Comparison of ENCODE assay signal across 18 cellular contexts in the genomic region with DNA sequence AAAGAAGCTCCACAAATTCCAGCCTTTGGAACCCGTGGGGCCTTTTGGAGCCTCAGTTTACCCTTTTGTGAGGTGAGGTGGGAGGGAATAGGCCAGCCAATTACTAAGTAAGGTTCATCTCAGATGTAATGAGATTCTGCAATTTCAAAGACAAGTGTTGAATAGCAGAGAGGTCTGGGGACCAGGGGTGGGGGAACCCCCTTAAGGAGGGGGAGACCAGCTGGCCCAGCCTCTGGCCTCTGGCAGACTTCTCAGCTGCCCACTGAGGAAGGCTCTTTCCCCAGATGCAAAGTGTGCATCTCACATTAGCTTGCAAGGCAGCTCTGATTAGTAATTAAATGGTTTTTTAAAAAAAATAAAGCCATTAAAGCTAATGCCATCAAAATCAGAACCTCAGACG.
A peak's percentile ranks its signal among the peaks of the same experiment; 100 is the strongest.
DNase-seq lines count a peak whose midpoint lies in the region; ATAC-seq and TF ChIP-seq lines count a peak whose summit lies in the region.
"Had no signal": no experiment of that assay in that cellular context is flagged by ENCODE, and none has a peak within 500 bp of the region (broad histone marks: within the 10 kb centered on the region; RNA-seq: fewer than 3 reads in every experiment).

No MANE protein-coding gene starts in this region.

- ATAC-seq in natural killer cell treated with Interleukin-12 subunit alpha and Interleukin-12 subunit beta and Interleukin-15 and Interleukin-18, amount 100 ng/mL, for 72 hours: no peak
- ATAC-seq in natural killer cell: no peak
- ATAC-seq in RWPE2 (ENCODE audit: low read depth): no peak
- ATAC-seq in activated naive CD8-positive, alpha-beta T cell treated with anti-CD3 and anti-CD28 coated beads, Interleukin-2, amount 10 ng/mL, durations not matched to agents 7 days and 5 days (ENCODE audit: low read depth): no peak
- no peak for ATAC-seq in HG03097 (IDR thresholded peaks at IDR 0.05; ENCODE audit: low FRiP score, unreplicated experiment)
- no peak for ATAC-seq in HG03442 (IDR thresholded peaks at IDR 0.05; ENCODE audit: unreplicated experiment)
- ATAC-seq in GM21723 (IDR thresholded peaks at IDR 0.05; ENCODE audit: unreplicated experiment): no peak
- ATAC-seq: A549; CD8-positive, alpha-beta T cell had no signal

- no peak overlapping the region for H3K4me3 Mint-ChIP-seq in natural killer cell treated with Interleukin-12 subunit alpha and Interleukin-12 subunit beta and Interleukin-15 and Interleukin-18, amount 100 ng/mL, for 72 hours
- H3K4me3 Mint-ChIP-seq in natural killer cell: no peak overlapping the region
- H3K4me3 Mint-ChIP-seq in activated naive CD8-positive, alpha-beta T cell treated with anti-CD3 and anti-CD28 coated beads, Interleukin-2, amount 10 ng/mL, durations not matched to agents 7 days and 5 days: no peak overlapping the region
- H3K4me3 Mint-ChIP-seq in stimulated activated naive CD8-positive, alpha-beta T cell treated with anti-CD3 and anti-CD28 coated beads, Interleukin-15, Interleukin-2, amounts not matched to agents 100 ng/mL and 50 ng/mL, for 24 hours: no peak overlapping the region
- H3K4me3 Mint-ChIP-seq: CD8-positive, alpha-beta T cell had no signal

- peaks cover 35 to 40% of the 10 kb centered on the region in 2 donors for H3K27me3 Mint-ChIP-seq in natural killer cell treated with Interleukin-12 subunit alpha and Interleukin-12 subunit beta and Interleukin-15 and Interleukin-18, amount 100 ng/mL, for 72 hours
- peaks cover 50 to 54% of the 10 kb centered on the region in 2 donors for H3K27me3 Mint-ChIP-seq in natural killer cell (ENCODE audit: low read depth in 2 of 2)
- peaks cover 14% of the 10 kb centered on the region for H3K27me3 Mint-ChIP-seq in activated naive CD8-positive, alpha-beta T cell treated with anti-CD3 and anti-CD28 coated beads, Interleukin-2, amount 10 ng/mL, durations not matched to agents 7 days and 5 days
- peaks cover 16% of the 10 kb centered on the region for H3K27me3 Mint-ChIP-seq in stimulated activated naive CD8-positive, alpha-beta T cell treated with anti-CD3 and anti-CD28 coated beads, Interleukin-15, Interleukin-2, amounts not matched to agents 100 ng/mL and 50 ng/mL, for 24 hours

- POLR2A ChIA-PET in activated naive CD8-positive, alpha-beta T cell treated with anti-CD3 and anti-CD28 coated beads, Interleukin-2, amount 10 ng/mL, durations not matched to agents 7 days and 5 days (lab: Charles Lee): no interaction called here

- H3K4me1 ChIP-seq in RWPE2 (ENCODE audit: insufficient read depth, poor library complexity, severe bottlenecking): peaks cover 27% of the 10 kb centered on the region
- H3K4me1 ChIP-seq: HAP-1 had no signal

- no peaks in the 10 kb centered on the region for H3K9me3 ChIP-seq in RWPE2 (ENCODE audit: severe bottlenecking)
- H3K9me3 ChIP-seq: A549, BE2C, HAP-1 had no signal

- H3K27me3 ChIP-seq in RWPE2 (ENCODE audit: insufficient read depth, poor library complexity, severe bottlenecking): no peaks in the 10 kb centered on the region
- H3K27me3 ChIP-seq: BE2C had no signal

- no peak overlapping the region for H3K4me3 ChIP-seq in RWPE2 (ENCODE audit: severe bottlenecking)
- H3K4me3 ChIP-seq: A549, HAP-1 had no signal

- no peaks in the 10 kb centered on the region for H3K36me3 Mint-ChIP-seq in natural killer cell treated with Interleukin-12 subunit alpha and Interleukin-12 subunit beta and Interleukin-15 and Interleukin-18, amount 100 ng/mL, for 72 hours
- no peaks in the 10 kb centered on the region for H3K36me3 Mint-ChIP-seq in natural killer cell
- H3K36me3 Mint-ChIP-seq in activated naive CD8-positive, alpha-beta T cell treated with anti-CD3 and anti-CD28 coated beads, Interleukin-2, amount 10 ng/mL, durations not matched to agents 7 days and 5 days: no peaks in the 10 kb centered on the region
- no peaks in the 10 kb centered on the region for H3K36me3 Mint-ChIP-seq in stimulated activated naive CD8-positive, alpha-beta T cell treated with anti-CD3 and anti-CD28 coated beads, Interleukin-15, Interleukin-2, amounts not matched to agents 100 ng/mL and 50 ng/mL, for 24 hours (ENCODE audit: low read depth)
- H3K36me3 Mint-ChIP-seq: CD8-positive, alpha-beta T cell had no signal

- H3K27ac Mint-ChIP-seq in natural killer cell treated with Interleukin-12 subunit alpha and Interleukin-12 subunit beta and Interleukin-15 and Interleukin-18, amount 100 ng/mL, for 72 hours: no peak overlapping the region
- H3K27ac Mint-ChIP-seq in natural killer cell: no peak overlapping the region
- no peak overlapping the region for H3K27ac Mint-ChIP-seq in activated naive CD8-positive, alpha-beta T cell treated with anti-CD3 and anti-CD28 coated beads, Interleukin-2, amount 10 ng/mL, durations not matched to agents 7 days and 5 days
- peak overlapping the region; percentile 86 for H3K27ac Mint-ChIP-seq in stimulated activated naive CD8-positive, alpha-beta T cell treated with anti-CD3 and anti-CD28 coated beads, Interleukin-15, Interleukin-2, amounts not matched to agents 100 ng/mL and 50 ng/mL, for 24 hours
- H3K27ac Mint-ChIP-seq: CD8-positive, alpha-beta T cell had no signal

- no peaks in the 10 kb centered on the region for H3K36me3 ChIP-seq in RWPE2 (ENCODE audit: low read depth)
- H3K36me3 ChIP-seq: BE2C, HAP-1 had no signal

- peaks cover 0 to 10% of the 10 kb centered on the region in 2 donors for H3K4me1 Mint-ChIP-seq in natural killer cell treated with Interleukin-12 subunit alpha and Interleukin-12 subunit beta and Interleukin-15 and Interleukin-18, amount 100 ng/mL, for 72 hours (ENCODE audit: low read depth in 2 of 2)
- peaks cover 0 to 5% of the 10 kb centered on the region in 2 donors for H3K4me1 Mint-ChIP-seq in natural killer cell
- H3K4me1 Mint-ChIP-seq in activated naive CD8-positive, alpha-beta T cell treated with anti-CD3 and anti-CD28 coated beads, Interleukin-2, amount 10 ng/mL, durations not matched to agents 7 days and 5 days: peaks cover 9% of the 10 kb centered on the region
- peaks cover 45% of the 10 kb centered on the region for H3K4me1 Mint-ChIP-seq in stimulated activated naive CD8-positive, alpha-beta T cell treated with anti-CD3 and anti-CD28 coated beads, Interleukin-15, Interleukin-2, amounts not matched to agents 100 ng/mL and 50 ng/mL, for 24 hours (ENCODE audit: low read depth)

- no peaks in the 10 kb centered on the region for H3K9me3 Mint-ChIP-seq in natural killer cell treated with Interleukin-12 subunit alpha and Interleukin-12 subunit beta and Interleukin-15 and Interleukin-18, amount 100 ng/mL, for 72 hours
- H3K9me3 Mint-ChIP-seq in natural killer cell: no peaks in the 10 kb centered on the region
- H3K9me3 Mint-ChIP-seq in activated naive CD8-positive, alpha-beta T cell treated with anti-CD3 and anti-CD28 coated beads, Interleukin-2, amount 10 ng/mL, durations not matched to agents 7 days and 5 days: no peaks in the 10 kb centered on the region
- no peaks in the 10 kb centered on the region for H3K9me3 Mint-ChIP-seq in stimulated activated naive CD8-positive, alpha-beta T cell treated with anti-CD3 and anti-CD28 coated beads, Interleukin-15, Interleukin-2, amounts not matched to agents 100 ng/mL and 50 ng/mL, for 24 hours
- H3K9me3 Mint-ChIP-seq: CD8-positive, alpha-beta T cell had no signal

- TF ChIP-seq CTCF in natural killer cell (IDR thresholded peaks at IDR 0.05) (no peak), RWPE2 (IDR thresholded peaks at IDR 0.05; ENCODE audit: poor library complexity, severe bottlenecking) (no peak)

- intact Hi-C loops in natural killer cell (cut with micrococcal nuclease): no loop called here

- DNase-seq in natural killer cell treated with Interleukin-12 subunit alpha and Interleukin-12 subunit beta and Interleukin-15 and Interleukin-18, amount 100 ng/mL, for 72 hours (ENCODE audit: low spot score): peak; percentile 12
- no peak for DNase-seq in natural killer cell
- peak; percentile 29 for DNase-seq in RWPE2 (ENCODE audit: low spot score)
- DNase-seq in activated naive CD8-positive, alpha-beta T cell treated with anti-CD3 and anti-CD28 coated beads, Interleukin-2, amount 10 ng/mL, durations not matched to agents 7 days and 5 days: peak; percentile 4
- DNase-seq: BE2C; CD8-positive, alpha-beta T cell; COR-L47; DMS153; DMS79 treated with DMSO at 0.1 percent for 48 hours; EL; IMR-90 had no signal

- H3K27ac ChIP-seq in RWPE2 (ENCODE audit: poor library complexity, severe bottlenecking): no peak overlapping the region
- H3K27ac ChIP-seq: C4-2B had no signal
